In genomic region chr3:58236527-58237237, GRCh38 we compare ENCODE assay signal across 1 cellular context.
TF ChIP-seq lines count a peak whose summit lies in the region.

No MANE protein-coding gene starts in this region.

TF ChIP-seq in SK-N-SH, 30 proteins besides CTCF, POLR2A, EP300 and RAD21 (continued from another document):
- no peak for TF ChIP-seq USF1 (IDR thresholded peaks at IDR 0.05; ENCODE audit: borderline replicate concordance, low read depth)
